24 cellular contexts compared by ENCODE assay signal in the genomic region with DNA sequence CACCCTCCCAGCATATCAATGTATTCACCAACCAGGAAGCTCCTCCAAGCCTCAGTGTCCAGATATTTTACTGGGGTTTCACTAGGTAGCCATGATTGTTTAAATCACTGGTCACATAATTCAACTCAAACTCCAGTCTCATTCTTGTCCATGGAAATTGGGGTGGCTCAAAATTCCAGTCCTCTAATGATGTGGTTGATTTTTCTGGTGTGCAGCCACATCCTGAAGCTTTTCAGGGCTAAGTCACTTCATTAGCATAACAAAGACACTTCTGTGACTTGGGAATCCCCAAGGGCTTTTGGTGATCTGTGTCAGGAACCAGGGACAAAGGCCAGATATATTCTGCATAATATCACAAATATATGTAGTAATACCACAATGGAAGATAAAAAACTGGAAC.
A peak's percentile ranks its signal among the peaks of the same experiment; 100 is the strongest.
DNase-seq lines count a peak whose midpoint lies in the region; ATAC-seq and TF ChIP-seq lines count a peak whose summit lies in the region.
"Had no signal": no experiment of that assay in that cellular context is flagged by ENCODE, and none has a peak within 500 bp of the region (broad histone marks: within the 10 kb centered on the region; RNA-seq: fewer than 3 reads in every experiment).

No MANE protein-coding gene starts in this region.

- no peak overlapping the region for H3K4me3 ChIP-seq in AG10803 (ENCODE audit: low read length)
- H3K4me3 ChIP-seq in astrocyte of the cerebellum (ENCODE audit: low read depth, low read length) = no peak overlapping the region
- H3K4me3 ChIP-seq in mesenchymal stem cell (ENCODE audit: insufficient read depth in 1 of 2, low read depth in 1 of 2, low read length in 2 of 2) = no peak overlapping the region
- H3K4me3 ChIP-seq: testis, uterus had no signal

- no peaks in the 10 kb centered on the region for H3K79me1 ChIP-seq in mesenchymal stem cell (replicated peaks; ENCODE audit: low read length, poor library complexity, severe bottlenecking)

- peak overlapping the region in 1 of 2 experiments; percentile 64 for H2BK12ac ChIP-seq in mesenchymal stem cell (ENCODE audit: low read length in 2 of 2)

- H3K14ac ChIP-seq in mesenchymal stem cell (ENCODE audit: low read length in 2 of 2) = no peak overlapping the region

- H3K9ac ChIP-seq in mesenchymal stem cell (ENCODE audit: low read length) = no peak overlapping the region

- no peak overlapping the region for H2BK15ac ChIP-seq in mesenchymal stem cell (ENCODE audit: low read depth, poor library complexity, severe bottlenecking)

- no peak overlapping the region for H2BK120ac ChIP-seq in mesenchymal stem cell (ENCODE audit: low read depth, low read length)

- in situ Hi-C loops in astrocyte of the cerebellum (cut with HindIII; ENCODE audit: low sequenced_read_pairs) = no loop called here

- H4K91ac ChIP-seq in mesenchymal stem cell (ENCODE audit: low read length) = no peak overlapping the region

- H2BK5ac ChIP-seq in mesenchymal stem cell (ENCODE audit: low read depth, low read length, poor library complexity, severe bottlenecking) = no peak overlapping the region

- H3K9me3 ChIP-seq in mesenchymal stem cell (ENCODE audit: control insufficient read depth, low read length) = no peaks in the 10 kb centered on the region
- H3K9me3 ChIP-seq: testis, uterus had no signal

- no peaks in the 10 kb centered on the region for H3K36me3 ChIP-seq in mesenchymal stem cell (ENCODE audit: control insufficient read depth in 1 of 2, insufficient read depth in 2 of 2, low read depth in 1 of 2, low read length in 2 of 2)
- H3K36me3 ChIP-seq: brain microvascular endothelial cell, uterus had no signal

- H3K4me2 ChIP-seq in mesenchymal stem cell (ENCODE audit: low read length, poor library complexity, severe bottlenecking) = no peak overlapping the region

- peaks cover 4% of the 10 kb centered on the region for H3K4me1 ChIP-seq in mesenchymal stem cell (ENCODE audit: control insufficient read depth, insufficient read depth, low read depth, low read length)
- H3K4me1 ChIP-seq: testis, uterus had no signal

- H3K23ac ChIP-seq in mesenchymal stem cell (ENCODE audit: low read length in 2 of 2) = no peak overlapping the region

- DNase-seq in AG10803 (ENCODE audit: low read depth) (peak; percentile 26), H4 (ENCODE audit: low spot score) (peak; percentile 49), astrocyte of the cerebellum (ENCODE audit: low read depth) (peak; percentile 52), mesenchymal stem cell (no peak), CD14-positive monocyte (ENCODE audit: low spot score) (no peak), SIG-M5 treated with dmso at 0.1 percent for 504 hours (lab: John Stamatoyannopoulos, UW; ENCODE audit: unreplicated experiment) (no peak)
- DNase-seq in activated CD4-positive, alpha-beta T cell treated with anti-CD3 and anti-CD28 coated beads, Interleukin-2, amount 10 ng/mL, durations not matched to agents 7 days and 5 days = no peak
- DNase-seq: activated CD4-positive, alpha-beta T cell treated with anti-CD3 and anti-CD28 coated beads, Interleukin-2, amount 50 U/mL, for 1 hour; activated naive CD8-positive, alpha-beta T cell treated with anti-CD3 and anti-CD28 coated beads, Interleukin-2, amount 50 U/mL, for 24 hours; activated T-cell treated with anti-CD3 and anti-CD28 coated beads, Interleukin-2, amount 50 U/mL, for 4 hours; brain microvascular endothelial cell; CD4-positive, alpha-beta T cell; glutamatergic neuron; GOT3; NCI-H2081; posterior cingulate gyrus; stimulated activated naive CD8-positive, alpha-beta T cell treated with anti-CD3 and anti-CD28 coated beads, Interleukin-15, Interleukin-2, amounts not matched to agents 100 U/mL and 50 U/mL, for 24 hours; T-helper 9 cell; testis; uterus had no signal

- no peak for TF ChIP-seq CTCF in AG10803 (conservative IDR thresholded peaks at IDR 0.05; ENCODE audit: low read length)
- TF ChIP-seq CTCF in astrocyte of the cerebellum (IDR thresholded peaks at IDR 0.05; ENCODE audit: low read depth, low read length, missing control alignments) = no peak
- TF ChIP-seq CTCF in CD14-positive monocyte (IDR thresholded peaks at IDR 0.05) = no peak

- H2AK5ac ChIP-seq in mesenchymal stem cell (ENCODE audit: low read length, severe bottlenecking) = peak overlapping the region; percentile 87

- H3K27me3 Mint-ChIP-seq in activated CD4-positive, alpha-beta T cell treated with anti-CD3 and anti-CD28 coated beads, Interleukin-2, amount 10 ng/mL, durations not matched to agents 7 days and 5 days = no peaks in the 10 kb centered on the region
- H3K27me3 Mint-ChIP-seq in CD14-positive monocyte (ENCODE audit: low read depth in 3 of 3) = peaks cover 0 to 2% (median 0%) of the 10 kb centered on the region in 3 donors
- H3K27me3 Mint-ChIP-seq: CD4-positive, alpha-beta T cell had no signal

- H3K27ac ChIP-seq in mesenchymal stem cell (ENCODE audit: low read length, poor library complexity, severe bottlenecking) = no peak overlapping the region
- H3K27ac ChIP-seq: brain microvascular endothelial cell, testis, uterus had no signal

- no peak overlapping the region for H3K4ac ChIP-seq in mesenchymal stem cell (ENCODE audit: low read depth in 1 of 2, low read length in 2 of 2)

- no peak overlapping the region for H3K4me3 Mint-ChIP-seq in activated CD4-positive, alpha-beta T cell treated with anti-CD3 and anti-CD28 coated beads, Interleukin-2, amount 10 ng/mL, durations not matched to agents 7 days and 5 days
- no peak overlapping the region for H3K4me3 Mint-ChIP-seq in CD14-positive monocyte
- H3K4me3 Mint-ChIP-seq: activated naive CD8-positive, alpha-beta T cell treated with anti-CD3 and anti-CD28 coated beads, Interleukin-2, amount 50 U/mL, for 24 hours; activated T-cell treated with anti-CD3 and anti-CD28 coated beads, Interleukin-2, amount 50 U/mL, for 4 hours; CD4-positive, alpha-beta T cell; neural crest cell; WTC11 had no signal

- H3K27me3 ChIP-seq in mesenchymal stem cell (ENCODE audit: control insufficient read depth in 1 of 2, insufficient read depth in 1 of 2, low read length in 2 of 2) = no peaks in the 10 kb centered on the region
- H3K27me3 ChIP-seq: brain microvascular endothelial cell, testis, uterus had no signal

- H2AFZ ChIP-seq in mesenchymal stem cell (ENCODE audit: low read depth, low read length) = no peak overlapping the region

- POLR2A ChIA-PET in activated CD4-positive, alpha-beta T cell treated with anti-CD3 and anti-CD28 coated beads, Interleukin-2, amount 10 ng/mL, durations not matched to agents 7 days and 5 days (lab: Charles Lee) = no interaction called here

- no peaks in the 10 kb centered on the region for H3K36me3 Mint-ChIP-seq in activated CD4-positive, alpha-beta T cell treated with anti-CD3 and anti-CD28 coated beads, Interleukin-2, amount 10 ng/mL, durations not matched to agents 7 days and 5 days (ENCODE audit: low read depth)
- H3K36me3 Mint-ChIP-seq in CD14-positive monocyte = no peaks in the 10 kb centered on the region

- intact Hi-C loops in CD14-positive monocyte (cut with micrococcal nuclease) = no loop called here

- H3K27ac Mint-ChIP-seq in activated CD4-positive, alpha-beta T cell treated with anti-CD3 and anti-CD28 coated beads, Interleukin-2, amount 10 ng/mL, durations not matched to agents 7 days and 5 days = no peak overlapping the region
- no peak overlapping the region for H3K27ac Mint-ChIP-seq in CD14-positive monocyte
- H3K27ac Mint-ChIP-seq: activated naive CD8-positive, alpha-beta T cell treated with anti-CD3 and anti-CD28 coated beads, Interleukin-2, amount 50 U/mL, for 24 hours; CD4-positive, alpha-beta T cell; WTC11 had no signal

- no peaks in the 10 kb centered on the region for H3K4me1 Mint-ChIP-seq in activated CD4-positive, alpha-beta T cell treated with anti-CD3 and anti-CD28 coated beads, Interleukin-2, amount 10 ng/mL, durations not matched to agents 7 days and 5 days
- no peaks in the 10 kb centered on the region for H3K4me1 Mint-ChIP-seq in CD14-positive monocyte
- H3K4me1 Mint-ChIP-seq: activated naive CD8-positive, alpha-beta T cell treated with anti-CD3 and anti-CD28 coated beads, Interleukin-2, amount 50 U/mL, for 24 hours had no signal

- H3K18ac ChIP-seq in mesenchymal stem cell (ENCODE audit: low read depth in 1 of 2, low read length in 2 of 2) = no peak overlapping the region

- CTCF ChIA-PET in activated CD4-positive, alpha-beta T cell treated with anti-CD3 and anti-CD28 coated beads, Interleukin-2, amount 10 ng/mL, durations not matched to agents 7 days and 5 days (lab: Charles Lee) = no interaction called here

- no peaks in the 10 kb centered on the region for H3K9me3 Mint-ChIP-seq in activated CD4-positive, alpha-beta T cell treated with anti-CD3 and anti-CD28 coated beads, Interleukin-2, amount 10 ng/mL, durations not matched to agents 7 days and 5 days
- H3K9me3 Mint-ChIP-seq in CD14-positive monocyte = peaks cover 0 to 9% (median 3%) of the 10 kb centered on the region in 7 donors
- H3K9me3 Mint-ChIP-seq: activated T-cell treated with anti-CD3 and anti-CD28 coated beads, Interleukin-2, amount 50 U/mL, for 4 hours; neural crest cell had no signal

- H4K8ac ChIP-seq in mesenchymal stem cell (ENCODE audit: low read length) = no peak overlapping the region

- ATAC-seq in HG02938 (IDR thresholded peaks at IDR 0.05; ENCODE audit: unreplicated experiment) = no peak
- ATAC-seq: activated naive CD8-positive, alpha-beta T cell treated with anti-CD3 and anti-CD28 coated beads, Interleukin-2, amount 50 U/mL, for 24 hours; activated T-cell treated with anti-CD3 and anti-CD28 coated beads, Interleukin-2, amount 50 U/mL, for 4 hours; Right ventricle myocardium inferior; stimulated activated naive CD8-positive, alpha-beta T cell treated with anti-CD3 and anti-CD28 coated beads, Interleukin-15, Interleukin-2, amounts not matched to agents 100 U/mL and 50 U/mL, for 24 hours; WTC11 had no signal

Comparison
In these comparisons a context has a peak if more than half of its experiments do, and no peak if none do; other contexts are left out.
1. DNase-seq: peak in AG10803 (single experiment), H4 (single experiment) and astrocyte of the cerebellum (single experiment); none in mesenchymal stem cell (single experiment), activated CD4-positive, alpha-beta T cell treated with anti-CD3 and anti-CD28 coated beads, Interleukin-2, amount 10 ng/mL, durations not matched to agents 7 days and 5 days (single experiment), CD14-positive monocyte (single experiment) and SIG-M5 treated with dmso at 0.1 percent for 504 hours (single experiment).